ENCODE assay signal across 28 cellular contexts in the genomic region with DNA sequence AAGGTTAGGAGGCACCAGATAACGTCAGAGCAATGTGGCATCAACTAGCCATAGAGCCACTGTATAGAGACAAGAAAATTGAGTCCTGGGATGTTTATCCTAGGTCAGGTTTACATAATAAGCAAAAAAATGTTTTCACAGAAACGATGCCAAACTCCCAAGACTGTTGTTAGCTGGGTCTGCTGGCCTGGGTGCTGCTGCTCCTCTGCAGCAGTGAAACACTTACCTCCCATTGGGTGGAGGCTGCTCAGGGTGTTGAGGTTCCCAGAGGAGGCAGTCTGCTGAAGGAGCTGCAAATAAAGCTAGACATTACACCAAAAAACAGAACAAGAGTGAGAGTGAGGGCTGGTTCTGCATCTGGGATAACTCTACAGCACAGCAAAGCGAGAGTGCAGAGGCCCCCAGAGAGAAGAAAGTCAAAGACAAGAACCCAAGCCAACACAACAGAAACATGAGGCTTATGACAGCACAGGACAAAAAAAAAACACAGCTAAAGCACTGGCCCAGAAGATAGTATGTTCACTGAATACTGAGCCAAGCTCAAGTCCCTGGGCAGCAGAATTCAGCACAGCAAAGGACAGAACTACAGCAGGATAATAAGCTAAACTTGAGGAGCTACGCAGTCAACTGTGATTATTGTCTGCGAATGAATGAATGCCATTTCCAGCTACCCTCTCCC. TPM values are rescaled to one million over a fixed set of nuclear protein-coding genes. Genes with fewer than 3 reads are reported as not detected.
DNase-seq lines count a peak whose midpoint lies in the region; ATAC-seq and TF ChIP-seq lines count a peak whose summit lies in the region.
"Had no signal": no experiment of that assay in that cellular context is flagged by ENCODE, and none has a peak within 500 bp of the region (broad histone marks: within the 10 kb centered on the region; RNA-seq: fewer than 3 reads in every experiment).

No MANE protein-coding gene starts in this region.

- H3K27me3 Mint-ChIP-seq in CD4-positive, alpha-beta T cell = no peaks in the 10 kb centered on the region
- H3K27me3 Mint-ChIP-seq in immature natural killer cell (ENCODE audit: low read depth in 3 of 3) = peaks cover 0 to 2% (median 1%) of the 10 kb centered on the region in 3 donors
- H3K27me3 Mint-ChIP-seq: activated CD4-positive, alpha-beta memory T cell treated with anti-CD3 and anti-CD28 coated beads for 36 hours; brain; naive B cell had no signal

- H3K79me2 ChIP-seq in Karpas-422 (ENCODE audit: low read length) = peaks cover 47% of the 10 kb centered on the region

- POLR2A ChIA-PET in CD4-positive, alpha-beta T cell (lab: Charles Lee) = no interaction called here

- DNase-seq in CD4-positive, alpha-beta T cell = no peak
- no peak for DNase-seq in Karpas-422
- DNase-seq in dorsolateral prefrontal cortex = no peak
- DNase-seq in immature natural killer cell = no peak
- no peak for DNase-seq in activated CD4-positive, CD25-positive, alpha-beta regulatory T cell (lab: John Stamatoyannopoulos, UW)
- no peak for DNase-seq in foreskin fibroblast
- DNase-seq: ACHN; activated CD4-positive, alpha-beta memory T cell treated with anti-CD3 and anti-CD28 coated beads for 36 hours; activated gamma-delta T cell; effector CD8-positive, alpha-beta T cell; GDM1; HCEC 1CT; hypothalamus; left lung; naive B cell; NCI-H1436; NCI-H2081 treated with DMSO at 0.1 percent for 48 hours; NCI-H226; NCI-H69; nucleus accumbens; small intestine; T-helper 1 cell had no signal

- no peak overlapping the region for H3K27ac ChIP-seq in CD4-positive, alpha-beta T cell (ENCODE audit: low read depth, low read length)
- H3K27ac ChIP-seq in Karpas-422 (ENCODE audit: low read length) = peak overlapping the region; percentile 93
- peak overlapping the region in 40 of 59 donors; percentile 2 to 85 (median 66) for H3K27ac ChIP-seq in dorsolateral prefrontal cortex
- H3K27ac ChIP-seq: gastroesophageal sphincter, KMS-11, tibial nerve had no signal

- H3K4me2 ChIP-seq in Karpas-422 (ENCODE audit: low read depth, low read length, poor library complexity, severe bottlenecking) = no peak overlapping the region
- H3K4me2 ChIP-seq: KMS-11 had no signal

- intact Hi-C loops in CD4-positive, alpha-beta T cell (cut with DNase I, micrococcal nuclease) = no loop called here
- intact Hi-C loops in dorsolateral prefrontal cortex (cut with DNase I) = loop anchor here in 1 of 2 donors (10.0 kb wide), 1 partner anchor 76 kb away; the partner anchor contains the start of gene CELF1

- TF ChIP-seq CTCF in CD4-positive, alpha-beta T cell (IDR thresholded peaks at IDR 0.05) = no peak
- TF ChIP-seq CTCF in dorsolateral prefrontal cortex (IDR thresholded peaks at IDR 0.05 in 54 of 56, conservative IDR thresholded peaks at IDR 0.05 in 2 of 56; ENCODE audit: low read depth in 1 of 56, partially characterized antibody in 56 of 56) (no peak), foreskin fibroblast (IDR thresholded peaks at IDR 0.05; ENCODE audit: low read depth, low read length) (no peak)

- H4K20me1 ChIP-seq in Karpas-422 (ENCODE audit: insufficient read depth, low read depth, low read length) = peaks cover 2% of the 10 kb centered on the region; the same call in 1 of the 2 replicates

- H3K36me3 ChIP-seq in Karpas-422 (ENCODE audit: insufficient read depth, low read length) = peaks cover 58% of the 10 kb centered on the region

- H3K9ac ChIP-seq in Karpas-422 (ENCODE audit: low read length) = no peak overlapping the region
- H3K9ac ChIP-seq: KMS-11 had no signal

- H3K9me3 ChIP-seq in CD4-positive, alpha-beta T cell (ENCODE audit: control insufficient read depth, low read length) = no peaks in the 10 kb centered on the region
- H3K9me3 ChIP-seq in Karpas-422 (ENCODE audit: low read length) = no peaks in the 10 kb centered on the region
- H3K9me3 ChIP-seq: gastroesophageal sphincter, left lung, tibial nerve had no signal

- CTCF ChIA-PET in CD4-positive, alpha-beta T cell (lab: Charles Lee) = interaction anchor here (0.6 to 1.6 kb wide), 2 partner anchors 8 to 953 kb away, joined by 3 to 4 read pairs; no protein-coding TSS in a partner anchor

- H3K27me3 ChIP-seq in CD4-positive, alpha-beta T cell (ENCODE audit: control insufficient read depth, insufficient read depth, low read length) = no peaks in the 10 kb centered on the region
- H3K27me3 ChIP-seq in Karpas-422 (ENCODE audit: low read length) = no peaks in the 10 kb centered on the region
- H3K27me3 ChIP-seq in dorsolateral prefrontal cortex = no peaks in the 10 kb centered on the region
- H3K27me3 ChIP-seq: gastroesophageal sphincter, left lung, tibial nerve had no signal

- no peak for ATAC-seq in CD4-positive, alpha-beta T cell (ENCODE audit: poor library complexity)
- ATAC-seq in GM19452 (IDR thresholded peaks at IDR 0.05; ENCODE audit: unreplicated experiment) = no peak
- ATAC-seq: gastroesophageal sphincter, left lung had no signal

- no peak overlapping the region for H2AFZ ChIP-seq in Karpas-422 (ENCODE audit: low read length)

- no peak overlapping the region for H3K4me3 Mint-ChIP-seq in CD4-positive, alpha-beta T cell
- H3K4me3 Mint-ChIP-seq in immature natural killer cell = no peak overlapping the region
- H3K4me3 Mint-ChIP-seq: activated CD4-positive, alpha-beta memory T cell treated with anti-CD3 and anti-CD28 coated beads for 36 hours; brain; mesothelial cell of epicardium; naive B cell had no signal

- H3K27ac Mint-ChIP-seq in CD4-positive, alpha-beta T cell = peak overlapping the region; percentile 12
- peak overlapping the region in 4 of 6 donors; percentile 10 to 35 (median 23) for H3K27ac Mint-ChIP-seq in immature natural killer cell
- H3K27ac Mint-ChIP-seq: activated CD4-positive, alpha-beta memory T cell treated with anti-CD3 and anti-CD28 coated beads for 36 hours; mesothelial cell of epicardium had no signal

- peaks cover 57% of the 10 kb centered on the region for H3K4me1 ChIP-seq in Karpas-422 (ENCODE audit: low read length)

- H3K36me3 Mint-ChIP-seq in CD4-positive, alpha-beta T cell (ENCODE audit: low read depth) = peaks cover 97% of the 10 kb centered on the region
- H3K36me3 Mint-ChIP-seq in immature natural killer cell = peaks cover 8 to 54% (median 36%) of the 10 kb centered on the region in 3 donors

- no peaks in the 10 kb centered on the region for H3K9me3 Mint-ChIP-seq in CD4-positive, alpha-beta T cell
- no peaks in the 10 kb centered on the region for H3K9me3 Mint-ChIP-seq in immature natural killer cell
- H3K9me3 Mint-ChIP-seq: activated CD4-positive, alpha-beta memory T cell treated with anti-CD3 and anti-CD28 coated beads for 36 hours; brain; mesothelial cell of epicardium; naive B cell had no signal

- no peaks in the 10 kb centered on the region for H3K9me2 ChIP-seq in Karpas-422 (replicated peaks; ENCODE audit: insufficient read depth, low read length)

- H3K4me1 Mint-ChIP-seq in CD4-positive, alpha-beta T cell (ENCODE audit: low read depth) = no peaks in the 10 kb centered on the region
- H3K4me1 Mint-ChIP-seq in immature natural killer cell = no peaks in the 10 kb centered on the region
- H3K4me1 Mint-ChIP-seq: brain, mesothelial cell of epicardium had no signal

- H3K4me3 ChIP-seq in Karpas-422 (ENCODE audit: low read length) (no peak overlapping the region), dorsolateral prefrontal cortex (no peak overlapping the region), foreskin fibroblast (ENCODE audit: low read depth in 1 of 2, low read length in 2 of 2) (no peak overlapping the region)
- H3K4me3 ChIP-seq: gastroesophageal sphincter, left lung, tibial nerve had no signal

RNA-seq across cellular contexts. Expression of gene RAPSN, which starts 29.9 kb away (rescaled TPM):
- total RNA-seq in CD4-positive, alpha-beta T cell = under 1 TPM; 0.56 to 0.85 TPM
- 0.52 and 4.5 TPM in 2 replicates for total RNA-seq in Karpas-422 (2014; rRNA removed; shearing (Covaris generic); ENCODE audit: low replicate concordance)
- total RNA-seq in dorsolateral prefrontal cortex = 1 to 10 TPM in 5 of 120 experiments, under 1 TPM in 44, not detected in 71; 0.26 to 2.1 (median 0.56) TPM
- not detected for polyA plus RNA-seq in immature natural killer cell

RNA-seq across cellular contexts. Expression of gene PSMC3, which starts 52.6 kb away (rescaled TPM):
- total RNA-seq in CD4-positive, alpha-beta T cell = 10 to 100 TPM; 51.3 to 59.5 TPM
- total RNA-seq in Karpas-422 (2014; rRNA removed; shearing (Covaris generic); ENCODE audit: low replicate concordance) = 40.6 and 119 TPM in 2 replicates
- total RNA-seq in dorsolateral prefrontal cortex = 100 to 1,000 TPM in 90 of 120 experiments, 10 to 100 TPM in 30; 65.6 to 166 (median 113) TPM
- 100 to 1,000 TPM; 157 to 207 (median 184) TPM for polyA plus RNA-seq in immature natural killer cell
